ENCODE assay signal across 8 cellular contexts in genomic region chr16:57591086-57591869, GRCh38. TPM values are rescaled to one million over a fixed set of nuclear protein-coding genes. Genes with fewer than 3 reads are reported as not detected.
DNase-seq lines count a peak whose midpoint lies in the region; ATAC-seq, FAIRE-seq and TF ChIP-seq lines count a peak whose summit lies in the region.

No MANE protein-coding gene starts in this region.

- no peak overlapping the region for H3K9ac ChIP-seq in HepG2 (ENCODE audit: insufficient read depth, low read depth, low read length)

- no peak overlapping the region for H3K4me3 ChIP-seq in choroid plexus epithelial cell (ENCODE audit: low read depth, low read length)
- no peak overlapping the region for H3K4me3 ChIP-seq in HepG2 (replicated peaks in 1 of 3; ENCODE audit: insufficient read depth in 1 of 3, low read depth in 2 of 3, low read length in 3 of 3)

- no peak for TF ChIP-seq POLR2A in HepG2 (IDR thresholded peaks at IDR 0.05; ENCODE audit: insufficient read depth in 1 of 2, low read depth in 2 of 2, low read length in 2 of 2)

- ATAC-seq in GM18858 (IDR thresholded peaks at IDR 0.05; ENCODE audit: unreplicated experiment): peak; percentile 65
- ATAC-seq in HG03045 (IDR thresholded peaks at IDR 0.05; ENCODE audit: unreplicated experiment): peak; percentile 76
- peak; percentile 99 for ATAC-seq in HepG2

- H3K4me2 ChIP-seq in HepG2 (ENCODE audit: low read depth, low read length): peak overlapping the region; percentile 33; the same call in 1 of the 2 replicates

- H3K79me2 ChIP-seq in HepG2 (ENCODE audit: insufficient read depth, low read length): no peaks in the 10 kb centered on the region

- DNase-seq in AG20443 (ENCODE audit: low spot score): peak; percentile 91
- DNase-seq in NCI-H2227 (lab: John Stamatoyannopoulos, UW; ENCODE audit: unreplicated experiment): peak; percentile 61
- DNase-seq in activated CD4-positive, CD25-positive, alpha-beta regulatory T cell treated with anti-CD3 and anti-CD28 coated beads, Interleukin-2, amount 50 U/mL, for 16 hours (ENCODE audit: low read depth, low spot score): peak; percentile 18
- peak; percentile 79 for DNase-seq in choroid plexus epithelial cell (ENCODE audit: low read depth)
- DNase-seq in HepG2 (ENCODE audit: low spot score): peak; percentile 80
- peak; percentile 48 to 74 (median 51) for DNase-seq in stimulated activated CD4-positive, alpha-beta T cell treated with anti-CD3 and anti-CD28 coated beads, TNF-alpha, amount 100 ng/mL, for 24 hours (ENCODE audit: low read depth in 3 of 3)

- no peak overlapping the region for H2AFZ ChIP-seq in HepG2 (ENCODE audit: low read length)

- CTCF ChIA-PET in HepG2 (lab: Yijun Ruan, JAX; ENCODE audit: low intra/inter-chr PET ratio, low total read pairs): interaction anchor here (1.3 to 17.5 kb wide), 6 partner anchors 9 to 131 kb away, joined by 6 to 571 read pairs (median 11); partner anchors contain the start of gene ADGRG3

- 28% methylated on average over 7 of the region's 9 CpGs for WGBS in HepG2 (ENCODE audit: low lambda C conversion rate)

- no peaks in the 10 kb centered on the region for H4K20me1 ChIP-seq in HepG2 (ENCODE audit: insufficient read depth, low read length)

- TSS peak; percentile 32 for BruUV-seq in HepG2 (replicated peaks; lab: Mats Ljungman, UMichigan)

- TF ChIP-seq EP300 in HepG2 (IDR thresholded peaks at IDR 0.05; ENCODE audit: low read depth in 2 of 2, low read length in 2 of 2) (no peak), HepG2 (CRISPR knock-in tag; IDR thresholded peaks at IDR 0.05; ENCODE audit: borderline replicate concordance) (no peak)

- no peaks in the 10 kb centered on the region for H3K9me3 ChIP-seq in HepG2 (ENCODE audit: low read length)

- peak; percentile 97 for FAIRE-seq in HepG2 (lab: Jason Lieb, UNC)

- intact Hi-C loops in HepG2 (cut with micrococcal nuclease; ENCODE audit: unreplicated experiment): loop anchor here (1.0 to 5.0 kb wide), 6 partner anchors 9 to 146 kb away; partner anchors contain the start of gene KATNB1

- in situ Hi-C loops in HepG2 (cut with HindIII; ENCODE audit: extremely low pct_ligation_motif_present, low pct_unique_long_range_greater_than_20kb): no loop called here

- TF ChIP-seq RAD21 in HepG2 (CRISPR knock-in tag; IDR thresholded peaks at IDR 0.05): peak; percentile 91

- H3K27ac ChIP-seq in HepG2 (ENCODE audit: extremely low read length, insufficient read depth, low read length): no peak overlapping the region

- TF ChIP-seq CTCF in choroid plexus epithelial cell (conservative IDR thresholded peaks at IDR 0.05; ENCODE audit: low read depth, low read length) (peak; percentile 98), HepG2 (CRISPR knock-in tag; IDR thresholded peaks at IDR 0.05) (peak; percentile 97)

- peaks cover 9% of the 10 kb centered on the region; the same call in 1 of the 2 replicates for H3K4me1 ChIP-seq in HepG2 (ENCODE audit: insufficient read depth, low read length)

- H3K36me3 ChIP-seq in HepG2 (replicated peaks in 1 of 2; ENCODE audit: control insufficient read depth in 1 of 2, insufficient read depth in 2 of 2, low read length in 2 of 2): no peaks in the 10 kb centered on the region

- no peaks in the 10 kb centered on the region; a peak in 1 of 5 replicates for H3K27me3 ChIP-seq in HepG2 (ENCODE audit: control insufficient read depth in 1 of 2, insufficient read depth in 2 of 2, low read length in 2 of 2)

- POLR2A ChIA-PET in HepG2 (lab: Yijun Ruan, JAX): interaction anchor here (0.7 to 1.4 kb wide), 7 partner anchors 9 to 113 kb away, joined by 3 to 6 read pairs (median 4); no protein-coding TSS in a partner anchor

TF ChIP-seq in HepG2, 621 proteins besides CTCF, POLR2A, EP300 and RAD21 (continues in another document):
- 0 out of 2 replicates have a peak, but pooled peaks have one; percentile 31 for TF ChIP-seq FOXC1 (CRISPR knock-in tag; IDR thresholded peaks at IDR 0.05; ENCODE audit: borderline replicate concordance)
- peak; percentile 31; the same call in 1 of the 2 replicates for TF ChIP-seq SIX1 (CRISPR knock-in tag; IDR thresholded peaks at IDR 0.05; ENCODE audit: borderline replicate concordance)

RNA-seq across cellular contexts. Expression of gene ADGRG1, which starts 37.2 kb away (rescaled TPM):
- total RNA-seq in HepG2 (2016; rRNA removed; fragmentation: Illumina TruSeq; extraction: Trizol): 2.8 and 5.9 TPM in 2 replicates
- 1.1 and 2.0 TPM in 2 replicates for total RNA-seq in HepG2 (2016; cell fraction: cytosol; rRNA removed; fragmentation: Illumina TruSeq; extraction: Trizol; ENCODE audit: low read depth)
- total RNA-seq in HepG2 (2016; cell fraction: insoluble cytoplasmic fraction; rRNA removed; fragmentation: Illumina TruSeq; extraction: Trizol): 2.8 and 5.0 TPM in 2 replicates
- 3.1 and 3.2 TPM in 2 replicates for total RNA-seq in HepG2 (2016; cell fraction: membrane; rRNA removed; fragmentation: Illumina TruSeq; extraction: Trizol)
- total RNA-seq in HepG2 (2016; cell fraction: nucleus; rRNA removed; fragmentation: Illumina TruSeq; extraction: Trizol): 7.2 and 8.0 TPM in 2 replicates
- 2.7 and 3.3 TPM in 2 replicates for polyA plus RNA-seq in HepG2 (2011; rRNA removed)
- polyA plus RNA-seq in HepG2 (2011; cell fraction: cytosol; rRNA removed): 1.8 and 2.1 TPM in 2 replicates
- 5.0 and 7.4 TPM in 2 replicates for polyA plus RNA-seq in HepG2 (2011; cell fraction: nucleus; rRNA removed)
- polyA plus RNA-seq in HepG2 (2012): 2.3 and 3.3 TPM in 2 replicates
- polyA plus RNA-seq in HepG2 (2016; cell fraction: cytosol; fragmentation: Illumina TruSeq; extraction: Trizol; ENCODE audit: low read depth): 0.83 and 1.3 TPM in 2 replicates
- polyA plus RNA-seq in HepG2 (2016; cell fraction: insoluble cytoplasmic fraction; fragmentation: Illumina TruSeq; extraction: Trizol; ENCODE audit: low read depth): 2.4 and 5.1 TPM in 2 replicates
- polyA plus RNA-seq in HepG2 (2016; cell fraction: membrane; fragmentation: Illumina TruSeq; extraction: Trizol; ENCODE audit: low read depth): 2.8 and 3.2 TPM in 2 replicates
- polyA plus RNA-seq in HepG2 (2016; cell fraction: nucleus; fragmentation: Illumina TruSeq; extraction: Trizol; ENCODE audit: insufficient read depth, low read depth): 14.1 and 15.0 TPM in 2 replicates
- 4.0 and 29.5 TPM in 2 replicates for polyA minus RNA-seq in HepG2 (2011; rRNA and poly(A)+ RNA removed; ENCODE audit: low replicate concordance)
- 1.8 and 1.9 TPM in 2 replicates for polyA minus RNA-seq in HepG2 (2011; cell fraction: cytosol; rRNA and poly(A)+ RNA removed)
- polyA minus RNA-seq in HepG2 (2011; cell fraction: nucleus; rRNA and poly(A)+ RNA removed): 2.4 and 2.8 TPM in 2 replicates

RNA-seq across cellular contexts. Expression of gene ADGRG5, which starts 48.8 kb away (rescaled TPM):
- total RNA-seq in HepG2 (2016; rRNA removed; fragmentation: Illumina TruSeq; extraction: Trizol): not detected in 2 replicates
- total RNA-seq in HepG2 (2016; cell fraction: cytosol; rRNA removed; fragmentation: Illumina TruSeq; extraction: Trizol; ENCODE audit: low read depth): not detected in 2 replicates
- total RNA-seq in HepG2 (2016; cell fraction: insoluble cytoplasmic fraction; rRNA removed; fragmentation: Illumina TruSeq; extraction: Trizol): not detected in 2 replicates
- not detected in 2 replicates for total RNA-seq in HepG2 (2016; cell fraction: membrane; rRNA removed; fragmentation: Illumina TruSeq; extraction: Trizol)
- not detected in 2 replicates for total RNA-seq in HepG2 (2016; cell fraction: nucleus; rRNA removed; fragmentation: Illumina TruSeq; extraction: Trizol)
- polyA plus RNA-seq in HepG2 (2011; rRNA removed): 0.01 TPM in 1 of 2 replicates, not detected in the other
- 0.03 TPM in 1 of 2 replicates, not detected in the other for polyA plus RNA-seq in HepG2 (2011; cell fraction: cytosol; rRNA removed)
- polyA plus RNA-seq in HepG2 (2011; cell fraction: nucleus; rRNA removed): 0.06 TPM in 1 of 2 replicates, not detected in the other
- polyA plus RNA-seq in HepG2 (2012): 0.27 and 0.35 TPM in 2 replicates
- polyA plus RNA-seq in HepG2 (2016; cell fraction: cytosol; fragmentation: Illumina TruSeq; extraction: Trizol; ENCODE audit: low read depth): not detected in 2 replicates
- not detected in 2 replicates for polyA plus RNA-seq in HepG2 (2016; cell fraction: insoluble cytoplasmic fraction; fragmentation: Illumina TruSeq; extraction: Trizol; ENCODE audit: low read depth)
- polyA plus RNA-seq in HepG2 (2016; cell fraction: membrane; fragmentation: Illumina TruSeq; extraction: Trizol; ENCODE audit: low read depth): not detected in 2 replicates
- not detected in 2 replicates for polyA plus RNA-seq in HepG2 (2016; cell fraction: nucleus; fragmentation: Illumina TruSeq; extraction: Trizol; ENCODE audit: insufficient read depth, low read depth)
- 0.12 TPM in 1 of 2 replicates, not detected in the other for polyA minus RNA-seq in HepG2 (2011; rRNA and poly(A)+ RNA removed; ENCODE audit: low replicate concordance)
- polyA minus RNA-seq in HepG2 (2011; cell fraction: cytosol; rRNA and poly(A)+ RNA removed): not detected in 2 replicates
- not detected in 2 replicates for polyA minus RNA-seq in HepG2 (2011; cell fraction: nucleus; rRNA and poly(A)+ RNA removed)

RNA-seq across cellular contexts. Expression of gene CCDC102A, which starts 54.9 kb away (rescaled TPM):
- total RNA-seq in HepG2 (2016; rRNA removed; fragmentation: Illumina TruSeq; extraction: Trizol): 0.91 and 2.1 TPM in 2 replicates
- 0.71 TPM in 2 replicates for total RNA-seq in HepG2 (2016; cell fraction: cytosol; rRNA removed; fragmentation: Illumina TruSeq; extraction: Trizol; ENCODE audit: low read depth)
- 1.1 and 2.8 TPM in 2 replicates for total RNA-seq in HepG2 (2016; cell fraction: insoluble cytoplasmic fraction; rRNA removed; fragmentation: Illumina TruSeq; extraction: Trizol)
- total RNA-seq in HepG2 (2016; cell fraction: membrane; rRNA removed; fragmentation: Illumina TruSeq; extraction: Trizol): 1.1 and 1.3 TPM in 2 replicates
- 0.41 and 1.0 TPM in 2 replicates for total RNA-seq in HepG2 (2016; cell fraction: nucleus; rRNA removed; fragmentation: Illumina TruSeq; extraction: Trizol)
- 2.7 and 2.8 TPM in 2 replicates for polyA plus RNA-seq in HepG2 (2011; rRNA removed)
- polyA plus RNA-seq in HepG2 (2011; cell fraction: cytosol; rRNA removed): 2.3 and 3.2 TPM in 2 replicates
- 2.6 and 2.8 TPM in 2 replicates for polyA plus RNA-seq in HepG2 (2011; cell fraction: nucleus; rRNA removed)
- 0.34 and 1.0 TPM in 2 replicates for polyA plus RNA-seq in HepG2 (2012)
- 0.34 and 0.49 TPM in 2 replicates for polyA plus RNA-seq in HepG2 (2016; cell fraction: cytosol; fragmentation: Illumina TruSeq; extraction: Trizol; ENCODE audit: low read depth)
- 1.2 TPM in 2 replicates for polyA plus RNA-seq in HepG2 (2016; cell fraction: insoluble cytoplasmic fraction; fragmentation: Illumina TruSeq; extraction: Trizol; ENCODE audit: low read depth)
- 0.51 and 0.64 TPM in 2 replicates for polyA plus RNA-seq in HepG2 (2016; cell fraction: membrane; fragmentation: Illumina TruSeq; extraction: Trizol; ENCODE audit: low read depth)
- 1.7 and 2.5 TPM in 2 replicates for polyA plus RNA-seq in HepG2 (2016; cell fraction: nucleus; fragmentation: Illumina TruSeq; extraction: Trizol; ENCODE audit: insufficient read depth, low read depth)
- polyA minus RNA-seq in HepG2 (2011; rRNA and poly(A)+ RNA removed; ENCODE audit: low replicate concordance): 2.1 and 2.5 TPM in 2 replicates
- 0.69 and 1.1 TPM in 2 replicates for polyA minus RNA-seq in HepG2 (2011; cell fraction: cytosol; rRNA and poly(A)+ RNA removed)
- 0.87 and 1.0 TPM in 2 replicates for polyA minus RNA-seq in HepG2 (2011; cell fraction: nucleus; rRNA and poly(A)+ RNA removed)

Comparison
In these comparisons a context has a peak if more than half of its experiments do, and no peak if none do; other contexts are left out.
1. DNase-seq: peak in every context shown above with its lines; median percentile 91 in AG20443; 80 in HepG2; 79 in choroid plexus epithelial cell; 61 in NCI-H2227; 51 in stimulated activated CD4-positive, alpha-beta T cell treated with anti-CD3 and anti-CD28 coated beads, TNF-alpha, amount 100 ng/mL, for 24 hours; 18 in activated CD4-positive, CD25-positive, alpha-beta regulatory T cell treated with anti-CD3 and anti-CD28 coated beads, Interleukin-2, amount 50 U/mL, for 16 hours.